ENCODE assay signal across 9 cellular contexts in genomic region chr1:203682401-203683383, GRCh38. TPM values are rescaled to one million over a fixed set of nuclear protein-coding genes. Genes with fewer than 3 reads are reported as not detected.
DNase-seq lines count a peak whose midpoint lies in the region; ATAC-seq and TF ChIP-seq lines count a peak whose summit lies in the region.
"Had no signal": no experiment of that assay in that cellular context is flagged by ENCODE, and none has a peak within 500 bp of the region (broad histone marks: within the 10 kb centered on the region; RNA-seq: fewer than 3 reads in every experiment).

No MANE protein-coding gene starts in this region.

- in situ Hi-C loops in GM13977 (cut with MboI; ENCODE audit: low pct_unique_long_range_greater_than_20kb, low sequenced_read_pairs, unreplicated experiment) = no loop called here

- no peak for ATAC-seq in HG02840 (IDR thresholded peaks at IDR 0.05; ENCODE audit: low FRiP score, unreplicated experiment)
- no peak for ATAC-seq in GM18498 (IDR thresholded peaks at IDR 0.05; ENCODE audit: unreplicated experiment)

- TF ChIP-seq CTCF in nephron progenitor cell (IDR thresholded peaks at IDR 0.05) = no peak
- no peak for TF ChIP-seq CTCF in GM13977 (IDR thresholded peaks at IDR 0.05; ENCODE audit: extremely low read depth, insufficient read depth, missing control alignments)
- no peak for TF ChIP-seq CTCF in ovary (IDR thresholded peaks at IDR 0.05)

- peaks cover 39% of the 10 kb centered on the region for H3K4me1 ChIP-seq in CD8-positive, alpha-beta memory T cell (ENCODE audit: insufficient read depth, low read length)
- H3K4me1 ChIP-seq in ovary (ENCODE audit: insufficient read depth) = peaks cover 4% of the 10 kb centered on the region

- CTCF ChIA-PET in CD8-positive, alpha-beta memory T cell (lab: Charles Lee) = interaction anchor here (0.7 to 3.7 kb wide), 12 partner anchors 9 to 415 kb away, joined by 3 to 24 read pairs (median 4); partner anchors contain the start of gene ATP2B4
- CTCF ChIA-PET in activated naive CD4-positive, alpha-beta T cell treated with anti-CD3 and anti-CD28 coated beads, Interleukin-2, amount 10 ng/mL, durations not matched to agents 7 days and 5 days (lab: Charles Lee) = interaction anchor here (0.9 to 3.1 kb wide), 7 partner anchors 9 to 58 kb away, joined by 3 to 15 read pairs (median 5); partner anchors contain the start of gene ATP2B4

- peak; percentile 38 to 86 (median 71) for DNase-seq in CD8-positive, alpha-beta memory T cell
- peak; percentile 58 for DNase-seq in NCI-H510A (lab: John Stamatoyannopoulos, UW)
- peak; percentile 82 for DNase-seq in activated naive CD4-positive, alpha-beta T cell treated with anti-CD3 and anti-CD28 coated beads, Interleukin-2, amount 10 ng/mL, durations not matched to agents 7 days and 5 days
- no peak for DNase-seq in nephron progenitor cell
- DNase-seq in GM13977 (ENCODE audit: low spot score) = no peak
- DNase-seq in ovary = no peak

- intact Hi-C loops in ovary (cut with DNase I) = no loop called here

- no peaks in the 10 kb centered on the region for H3K9me3 Mint-ChIP-seq in CD8-positive, alpha-beta memory T cell
- no peaks in the 10 kb centered on the region for H3K9me3 Mint-ChIP-seq in activated naive CD4-positive, alpha-beta T cell treated with anti-CD3 and anti-CD28 coated beads, Interleukin-2, amount 10 ng/mL, durations not matched to agents 7 days and 5 days
- H3K9me3 Mint-ChIP-seq in nephron progenitor cell = no peaks in the 10 kb centered on the region
- H3K9me3 Mint-ChIP-seq: nephron had no signal

- peak overlapping the region; percentile 12 for H3K4me3 ChIP-seq in CD8-positive, alpha-beta memory T cell (ENCODE audit: low read length)
- H3K4me3 ChIP-seq in ovary = no peak overlapping the region

- H3K9me3 ChIP-seq in CD8-positive, alpha-beta memory T cell (ENCODE audit: low read length) = no peaks in the 10 kb centered on the region
- H3K9me3 ChIP-seq in ovary = no peaks in the 10 kb centered on the region

- no peaks in the 10 kb centered on the region for H3K27me3 ChIP-seq in CD8-positive, alpha-beta memory T cell (ENCODE audit: insufficient read depth, low read length, poor library complexity, severe bottlenecking)
- no peaks in the 10 kb centered on the region for H3K27me3 ChIP-seq in ovary

- peaks cover 56 to 75% (median 65%) of the 10 kb centered on the region in 3 donors for H3K4me1 Mint-ChIP-seq in CD8-positive, alpha-beta memory T cell
- H3K4me1 Mint-ChIP-seq in activated naive CD4-positive, alpha-beta T cell treated with anti-CD3 and anti-CD28 coated beads, Interleukin-2, amount 10 ng/mL, durations not matched to agents 7 days and 5 days = peaks cover 44% of the 10 kb centered on the region
- peaks cover 30% of the 10 kb centered on the region for H3K4me1 Mint-ChIP-seq in nephron progenitor cell

- H3K4me3 Mint-ChIP-seq in CD8-positive, alpha-beta memory T cell = peak overlapping the region; percentile 32 to 75 (median 60)
- peak overlapping the region; percentile 1 for H3K4me3 Mint-ChIP-seq in activated naive CD4-positive, alpha-beta T cell treated with anti-CD3 and anti-CD28 coated beads, Interleukin-2, amount 10 ng/mL, durations not matched to agents 7 days and 5 days
- no peak overlapping the region for H3K4me3 Mint-ChIP-seq in nephron progenitor cell
- H3K4me3 Mint-ChIP-seq: nephron had no signal

- H3K27ac Mint-ChIP-seq in CD8-positive, alpha-beta memory T cell = peak overlapping the region; percentile 94 to 100 (median 96)
- peak overlapping the region; percentile 78 for H3K27ac Mint-ChIP-seq in activated naive CD4-positive, alpha-beta T cell treated with anti-CD3 and anti-CD28 coated beads, Interleukin-2, amount 10 ng/mL, durations not matched to agents 7 days and 5 days
- peak overlapping the region; percentile 20 for H3K27ac Mint-ChIP-seq in nephron progenitor cell
- H3K27ac Mint-ChIP-seq: nephron had no signal

- no peak for TF ChIP-seq POLR2A in ovary (IDR thresholded peaks at IDR 0.05)

- POLR2A ChIA-PET in CD8-positive, alpha-beta memory T cell (lab: Charles Lee) = interaction anchor here (0.6 to 1.9 kb wide), 7 partner anchors 9 to 88 kb away, joined by 3 to 11 read pairs (median 6); partner anchors contain the start of gene ATP2B4

- no peaks in the 10 kb centered on the region for H3K27me3 Mint-ChIP-seq in CD8-positive, alpha-beta memory T cell
- H3K27me3 Mint-ChIP-seq in activated naive CD4-positive, alpha-beta T cell treated with anti-CD3 and anti-CD28 coated beads, Interleukin-2, amount 10 ng/mL, durations not matched to agents 7 days and 5 days = no peaks in the 10 kb centered on the region
- H3K27me3 Mint-ChIP-seq in nephron progenitor cell (ENCODE audit: low read depth, poor library complexity) = peaks cover 8% of the 10 kb centered on the region

- H3K27ac ChIP-seq in CD8-positive, alpha-beta memory T cell (ENCODE audit: low read depth, low read length) = peak overlapping the region; percentile 82
- H3K27ac ChIP-seq in ovary = no peak overlapping the region

- H3K36me3 ChIP-seq in CD8-positive, alpha-beta memory T cell (ENCODE audit: insufficient read depth, low read length) = peaks cover 11% of the 10 kb centered on the region
- no peaks in the 10 kb centered on the region for H3K36me3 ChIP-seq in ovary

- H3K36me3 Mint-ChIP-seq in CD8-positive, alpha-beta memory T cell = peaks cover 17 to 64% (median 22%) of the 10 kb centered on the region in 3 donors
- peaks cover 54% of the 10 kb centered on the region for H3K36me3 Mint-ChIP-seq in activated naive CD4-positive, alpha-beta T cell treated with anti-CD3 and anti-CD28 coated beads, Interleukin-2, amount 10 ng/mL, durations not matched to agents 7 days and 5 days
- H3K36me3 Mint-ChIP-seq in nephron progenitor cell (ENCODE audit: low read depth) = peaks cover 18% of the 10 kb centered on the region

- 82 to 86% (median 84%) methylated on average over 20 of the region's 20 CpGs for WGBS in ovary, 3 donors

- no peak for TF ChIP-seq EP300 in ovary (IDR thresholded peaks at IDR 0.05)

RNA-seq across cellular contexts. Expression of gene ATP2B4, which starts 56.1 kb away (rescaled TPM):
- 10 to 100 TPM; 26.8 to 28.9 TPM for total RNA-seq in CD8-positive, alpha-beta memory T cell
- polyA plus RNA-seq in CD8-positive, alpha-beta memory T cell = 37.7 TPM
- total RNA-seq in ovary = 100 to 1,000 TPM in 3 of 7 donors, 10 to 100 TPM in 4; 49.4 to 121 (median 98.8) TPM
- 100 to 1,000 TPM in 1 of 2 donors, 10 to 100 TPM in 1; 46.2 to 482 TPM for polyA plus RNA-seq in ovary

Comparison
In these comparisons a context has a peak if more than half of its experiments do, and no peak if none do; other contexts are left out.
1. DNase-seq: peak in CD8-positive, alpha-beta memory T cell (5 of 5), NCI-H510A (single experiment) and activated naive CD4-positive, alpha-beta T cell treated with anti-CD3 and anti-CD28 coated beads, Interleukin-2, amount 10 ng/mL, durations not matched to agents 7 days and 5 days (single experiment); none in nephron progenitor cell (single experiment), GM13977 (single experiment) and ovary (0 of 5).
2. H3K27ac Mint-ChIP-seq: peak in every context shown above with its lines; median percentile 96 in CD8-positive, alpha-beta memory T cell; 78 in activated naive CD4-positive, alpha-beta T cell treated with anti-CD3 and anti-CD28 coated beads, Interleukin-2, amount 10 ng/mL, durations not matched to agents 7 days and 5 days; 20 in nephron progenitor cell.